In the genomic region with DNA sequence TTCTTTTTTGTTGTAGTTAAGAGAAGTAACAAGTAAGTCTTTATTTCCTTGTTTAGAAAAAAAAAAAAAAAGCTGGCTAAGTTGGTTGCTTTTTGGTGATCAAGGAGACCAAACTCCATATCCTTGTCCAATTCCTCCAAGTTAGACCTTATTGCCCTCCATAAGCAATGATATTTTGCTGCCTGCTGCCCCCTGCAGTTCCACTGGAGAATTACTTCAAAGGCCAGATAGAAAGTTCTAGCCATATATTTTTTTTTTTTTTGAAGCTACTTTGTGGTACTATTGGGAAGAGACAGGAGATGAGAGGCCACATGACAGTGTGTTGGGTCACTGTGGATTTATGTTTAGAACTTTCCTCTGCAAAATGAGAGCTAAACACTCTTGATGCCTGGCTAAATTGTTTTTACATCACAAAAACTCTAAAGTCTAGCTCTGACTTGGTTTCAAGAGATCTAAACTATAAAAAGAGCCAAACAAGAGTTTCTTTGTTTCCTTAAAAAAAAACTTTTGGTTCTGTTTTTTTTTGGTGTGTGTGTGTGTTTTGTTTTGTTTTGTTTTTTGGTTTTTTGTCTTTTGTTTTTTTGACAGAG, we compare ENCODE assay signal across 7 cellular contexts.
DNase-seq lines count a peak whose midpoint lies in the region; ATAC-seq, FAIRE-seq and TF ChIP-seq lines count a peak whose summit lies in the region.

No MANE protein-coding gene starts in this region.

- H3K79me1 ChIP-seq in IMR-90 (ENCODE audit: low read depth in 1 of 2, low read length in 2 of 2) = peaks cover 8 to 22% of the 10 kb centered on the region in 2 experiments; a peak in 3 of 4 replicates
- no peaks in the 10 kb centered on the region for H3K79me1 ChIP-seq in H1 (ENCODE audit: low read depth, low read length)

- H4K5ac ChIP-seq in IMR-90 (ENCODE audit: low read depth, low read length) = no peak overlapping the region
- no peak overlapping the region for H4K5ac ChIP-seq in H1 (ENCODE audit: insufficient read length, low read depth, low read length)

- H4K8ac ChIP-seq in IMR-90 (ENCODE audit: low read depth in 2 of 2, low read length in 2 of 2) = no peak overlapping the region
- no peak overlapping the region for H4K8ac ChIP-seq in H1 (ENCODE audit: extremely low read depth, insufficient read depth, low read length)

- no peaks in the 10 kb centered on the region for H3K9me3 ChIP-seq in IMR-90 (ENCODE audit: control insufficient read depth, insufficient read depth, low read length)
- H3K9me3 ChIP-seq in WERI-Rb-1 (ENCODE audit: severe bottlenecking) = no peaks in the 10 kb centered on the region
- H3K9me3 ChIP-seq in H1 (ENCODE audit: insufficient read depth in 2 of 2, low read depth in 1 of 2, low read length in 1 of 2) = no peaks in the 10 kb centered on the region

- BruUV-seq in IMR-90 (replicated peaks; lab: Mats Ljungman, UMichigan) = no TSS peak

- DNase-seq in GM06990 (ENCODE audit: extremely low read depth, insufficient read length) (no peak), IMR-90 (peak; percentile 59), WERI-Rb-1 (peak; percentile 71), H1 (ENCODE audit: low read depth in 1 of 2, low spot score in 2 of 2) (peak in 1 of 2 experiments; percentile 64), natural killer cell (no peak)

- H2BK120ac ChIP-seq in IMR-90 (ENCODE audit: low read depth, low read length) = no peak overlapping the region
- H2BK120ac ChIP-seq in H1 (replicated peaks; ENCODE audit: low read depth, low read length) = no peak overlapping the region

- no peak overlapping the region for H2AFZ ChIP-seq in IMR-90 (replicated peaks; ENCODE audit: low read length, poor library complexity)
- no peak overlapping the region for H2AFZ ChIP-seq in H1 (ENCODE audit: low read length)

- H2BK20ac ChIP-seq in IMR-90 (ENCODE audit: low read depth, low read length) = no peak overlapping the region
- H2BK20ac ChIP-seq in H1 (ENCODE audit: low read length) = no peak overlapping the region

- no peaks in the 10 kb centered on the region for H3K36me3 ChIP-seq in GM06990 (ENCODE audit: control insufficient read depth, insufficient read depth, low read length)
- peaks cover 26% of the 10 kb centered on the region for H3K36me3 ChIP-seq in IMR-90 (ENCODE audit: control insufficient read depth, insufficient read depth, low read length)
- no peaks in the 10 kb centered on the region for H3K36me3 ChIP-seq in WERI-Rb-1
- H3K36me3 ChIP-seq in H1 (ENCODE audit: control insufficient read depth in 2 of 4, insufficient read depth in 4 of 4, low read length in 3 of 4) = no peaks in the 10 kb centered on the region

- TF ChIP-seq CTCF in GM06990 (IDR thresholded peaks at IDR 0.05; ENCODE audit: insufficient read depth, low read length, poor library complexity, severe bottlenecking) (peak; percentile 73), IMR-90 (conservative IDR thresholded peaks at IDR 0.05; ENCODE audit: low read depth, low read length) (peak; percentile 67), WERI-Rb-1 (IDR thresholded peaks at IDR 0.05; ENCODE audit: low read depth, low read length) (peak; percentile 52), H1 (IDR thresholded peaks at IDR 0.05; ENCODE audit: control extremely low read depth in 1 of 3, insufficient read depth in 1 of 3, low read depth in 1 of 3, low read length in 3 of 3) (peak in 2 of 3 experiments; percentile 51 to 55; a peak in 2 of 4 replicates), natural killer cell (IDR thresholded peaks at IDR 0.05) (peak; percentile 60)

- no peak overlapping the region for H2BK5ac ChIP-seq in IMR-90 (ENCODE audit: low read depth, low read length, poor library complexity, severe bottlenecking)
- H2BK5ac ChIP-seq in H1 (ENCODE audit: low read depth, low read length) = no peak overlapping the region

- H3K9me1 ChIP-seq in IMR-90 (ENCODE audit: insufficient read depth, low read length) = no peaks in the 10 kb centered on the region

- intact Hi-C loops in IMR-90 (cut with micrococcal nuclease) (loop anchor here (5.0 kb wide), 1 partner anchor 42 kb away; no protein-coding TSS in a partner anchor), natural killer cell (cut with micrococcal nuclease) (no loop called here)

- H2AK5ac ChIP-seq in IMR-90 (ENCODE audit: low read depth, low read length) (no peak overlapping the region), H1 (ENCODE audit: low read depth, low read length) (no peak overlapping the region)

- H4K20me1 ChIP-seq in IMR-90 (ENCODE audit: insufficient read depth, low read length) (peaks cover 3% of the 10 kb centered on the region; the same call in 1 of the 2 replicates), H1 (replicated peaks in 1 of 2; ENCODE audit: control insufficient read depth in 1 of 2, insufficient read depth in 2 of 2, low read length in 2 of 2) (no peaks in the 10 kb centered on the region)

- no peaks in the 10 kb centered on the region for H3K23me2 ChIP-seq in H1 (ENCODE audit: low read depth, low read length)

- no peaks in the 10 kb centered on the region for H3K4me1 Mint-ChIP-seq in natural killer cell

- no peak overlapping the region for H3K4me3 Mint-ChIP-seq in natural killer cell

- CTCF ChIA-PET in IMR-90 (lab: Yijun Ruan, JAX) = interaction anchor here (0.6 to 1.9 kb wide), 18 partner anchors 9 to 609 kb away, joined by 3 to 9 read pairs (median 4); no protein-coding TSS in a partner anchor
- CTCF ChIA-PET in H1 (lab: Charles Lee; ENCODE audit: partially characterized antibody) = interaction anchor here (0.6 to 5.0 kb wide), 21 partner anchors 9 to 976 kb away, joined by 3 to 27 read pairs (median 4); partner anchors contain the start of gene RASGRP3

- no peak overlapping the region for H3K4me3 ChIP-seq in GM06990 (replicated peaks; ENCODE audit: low read depth, low read length)
- no peak overlapping the region for H3K4me3 ChIP-seq in IMR-90 (ENCODE audit: insufficient read depth, low read depth, low read length)
- H3K4me3 ChIP-seq in WERI-Rb-1 (ENCODE audit: low read depth, low read length) = no peak overlapping the region
- H3K4me3 ChIP-seq in H1 (ENCODE audit: extremely low read depth in 1 of 4, insufficient read depth in 2 of 4, low read depth in 3 of 4, low read length in 4 of 4) = no peak overlapping the region

- H3K14ac ChIP-seq in IMR-90 (replicated peaks; ENCODE audit: low read depth, low read length) (no peak overlapping the region), H1 (ENCODE audit: insufficient read length) (no peak overlapping the region)

- H3K4me1 ChIP-seq in IMR-90 (ENCODE audit: control insufficient read depth, insufficient read depth, low read length) = peaks cover 6% of the 10 kb centered on the region; the same call in 1 of the 2 replicates
- peaks cover 0 to 5% (median 1%) of the 10 kb centered on the region in 4 experiments; a peak in 1 of 7 replicates for H3K4me1 ChIP-seq in H1 (replicated peaks in 1 of 4; ENCODE audit: control insufficient read depth in 3 of 4, insufficient read depth in 4 of 4, low read length in 3 of 4)

- H3K4me2 ChIP-seq in IMR-90 (ENCODE audit: low read depth, low read length) = no peak overlapping the region
- H3K4me2 ChIP-seq in H1 (ENCODE audit: insufficient read depth in 1 of 2, low read depth in 2 of 2, low read length in 2 of 2) = no peak overlapping the region

- no peak overlapping the region for H3K27ac Mint-ChIP-seq in natural killer cell

- no peak for FAIRE-seq in H1 (lab: Jason Lieb, UNC)

- H3K36me3 Mint-ChIP-seq in natural killer cell = no peaks in the 10 kb centered on the region

- H3K4ac ChIP-seq in IMR-90 (ENCODE audit: low read depth, low read length) = no peak overlapping the region
- no peak overlapping the region for H3K4ac ChIP-seq in H1 (replicated peaks; ENCODE audit: insufficient read length, low read depth, low read length)

- H3K18ac ChIP-seq in IMR-90 (ENCODE audit: low read depth, low read length) (no peak overlapping the region), H1 (ENCODE audit: extremely low read depth, low read length) (no peak overlapping the region)

- H3K27me3 ChIP-seq in GM06990 (replicated peaks; ENCODE audit: control insufficient read depth, insufficient read depth, low read length) (no peaks in the 10 kb centered on the region), IMR-90 (ENCODE audit: control insufficient read depth, insufficient read depth, low read length) (no peaks in the 10 kb centered on the region), WERI-Rb-1 (ENCODE audit: insufficient read depth, low read depth, severe bottlenecking) (no peaks in the 10 kb centered on the region), H1 (replicated peaks in 1 of 4; ENCODE audit: control insufficient read depth in 3 of 4, extremely low read depth in 1 of 4, insufficient read depth in 3 of 4, low read length in 3 of 4) (peaks cover 0 to 4% (median 3%) of the 10 kb centered on the region in 4 experiments; a peak in 2 of 7 replicates)

- ATAC-seq in IMR-90 (ENCODE audit: low read depth) (peak; percentile 62), natural killer cell (peak in 1 of 3 donors; percentile 49), HG02759 (IDR thresholded peaks at IDR 0.05; ENCODE audit: unreplicated experiment) (no peak), GM18498 (IDR thresholded peaks at IDR 0.05; ENCODE audit: unreplicated experiment) (no peak)

- no peak overlapping the region for H2BK12ac ChIP-seq in H1 (ENCODE audit: low read depth, low read length)

- TF ChIP-seq EP300 in H1 (IDR thresholded peaks at IDR 0.05; ENCODE audit: borderline replicate concordance in 1 of 2, low read depth in 2 of 2, low read length in 2 of 2) = no peak

- no peak for TF ChIP-seq POLR2A in IMR-90 (IDR thresholded peaks at IDR 0.05; ENCODE audit: low read depth, low read length)
- TF ChIP-seq POLR2A in H1 (IDR thresholded peaks at IDR 0.05; ENCODE audit: control extremely low read depth in 1 of 2, low read depth in 2 of 2, low read length in 2 of 2) = no peak

- H2BK15ac ChIP-seq in IMR-90 (ENCODE audit: low read depth, low read length) (no peak overlapping the region), H1 (ENCODE audit: low read length) (no peak overlapping the region)

- H3K9me3 Mint-ChIP-seq in natural killer cell = no peaks in the 10 kb centered on the region

- POLR2A ChIA-PET in IMR-90 (lab: Charles Lee; ENCODE audit: unreplicated experiment) = interaction anchor here (0.6 kb wide), 2 partner anchors 42 to 743 kb away, joined by 3 to 4 read pairs; no protein-coding TSS in a partner anchor
- POLR2A ChIA-PET in H1 (lab: Charles Lee; ENCODE audit: partially characterized antibody) = no interaction called here

- no peaks in the 10 kb centered on the region for H3K27me3 Mint-ChIP-seq in natural killer cell (ENCODE audit: low read depth in 2 of 2)

- H3K56ac ChIP-seq in IMR-90 (ENCODE audit: extremely low read depth, insufficient read depth, low read length) (no peak overlapping the region), H1 (replicated peaks; ENCODE audit: insufficient read length, low read depth, low read length) (no peak overlapping the region)

- H3K23ac ChIP-seq in IMR-90 (ENCODE audit: low read depth, low read length) = no peak overlapping the region
- H3K23ac ChIP-seq in H1 (ENCODE audit: insufficient read length) = no peak overlapping the region

- in situ Hi-C loops in IMR-90 (cut with MboI; ENCODE audit: low sequenced_read_pairs) = no loop called here

- peak; percentile 60 for TF ChIP-seq RAD21 in IMR-90 (IDR thresholded peaks at IDR 0.05; ENCODE audit: low read length)
- TF ChIP-seq RAD21 in H1 (IDR thresholded peaks at IDR 0.05 in 1 of 2, conservative IDR thresholded peaks at IDR 0.05 in 1 of 2; ENCODE audit: low read depth in 2 of 2, low read length in 2 of 2) = peak; percentile 51 to 58

- H4K91ac ChIP-seq in IMR-90 (ENCODE audit: insufficient read depth, low read depth, low read length) (no peak overlapping the region), H1 (replicated peaks; ENCODE audit: insufficient read length, low read length) (no peak overlapping the region)

- H3K27ac ChIP-seq in IMR-90 (ENCODE audit: insufficient read depth, low read length) (no peak overlapping the region), WERI-Rb-1 (no peak overlapping the region), H1 (ENCODE audit: low read depth, low read length) (no peak overlapping the region)

- H2AK9ac ChIP-seq in IMR-90 (replicated peaks; ENCODE audit: low read depth, low read length, poor library complexity) = no peak overlapping the region

- dilution Hi-C loops in IMR-90 (cut with HindIII; ENCODE audit: low sequenced_read_pairs, unreplicated experiment) = no loop called here

- H3K79me2 ChIP-seq in H1 (ENCODE audit: control insufficient read depth in 1 of 2, insufficient read depth in 2 of 2, low read length in 2 of 2) = no peaks in the 10 kb centered on the region

- H3K9ac ChIP-seq in IMR-90 (ENCODE audit: low read depth, low read length) (no peak overlapping the region), H1 (replicated peaks in 1 of 4; ENCODE audit: extremely low read depth in 1 of 4, low read depth in 3 of 4, low read length in 3 of 4) (no peak overlapping the region)

Comparison
In these comparisons a context has a peak if more than half of its experiments do, and no peak if none do; other contexts are left out.
1. DNase-seq: peak in IMR-90 (single experiment) and WERI-Rb-1 (single experiment); none in GM06990 (single experiment) and natural killer cell (single experiment).
2. Peak in every context shown above with its lines, with median percentiles within 50 percentile points of each other: CTCF ChIP-seq.